Comparison of ENCODE assay signal across 13 cellular contexts in the genomic region with DNA sequence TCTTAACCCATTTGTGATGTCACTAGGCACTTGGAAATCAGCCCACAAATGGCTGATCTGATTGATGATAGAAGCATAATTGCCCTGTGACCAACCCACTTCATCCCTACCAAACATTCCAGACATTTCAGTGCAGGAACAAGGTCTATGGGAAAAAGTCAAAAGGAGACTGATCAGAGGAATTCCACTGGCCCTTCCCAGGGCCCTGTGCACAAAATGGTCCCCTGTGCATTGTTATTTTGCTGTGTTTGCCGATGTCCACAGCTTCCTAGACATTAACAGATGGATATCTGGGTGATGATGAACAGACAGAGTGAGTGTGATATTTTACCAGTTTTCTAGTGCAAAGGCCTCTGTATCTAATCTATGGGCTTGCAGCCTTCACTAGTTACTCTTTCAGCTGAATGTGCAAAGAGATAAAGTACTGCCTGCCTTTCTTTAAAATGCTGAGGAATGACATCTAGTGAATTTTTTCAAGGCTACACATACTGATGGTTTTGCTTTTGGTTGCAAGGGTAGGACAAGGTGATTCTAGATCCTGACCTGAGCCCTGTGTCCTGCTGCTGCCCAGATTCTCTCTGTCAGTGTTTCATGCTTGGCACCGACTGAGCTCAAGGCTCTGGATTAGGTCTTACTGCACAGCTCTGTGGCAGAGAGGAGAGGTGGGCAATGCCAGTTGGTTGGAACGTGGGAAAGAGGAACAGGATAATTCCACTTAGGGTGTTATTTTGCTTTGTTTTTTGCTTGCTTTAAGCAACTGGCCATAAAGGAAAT. TPM values are rescaled to one million over a fixed set of nuclear protein-coding genes. Genes with fewer than 3 reads are reported as not detected.
DNase-seq lines count a peak whose midpoint lies in the region; ATAC-seq and TF ChIP-seq lines count a peak whose summit lies in the region.
"Had no signal": no experiment of that assay in that cellular context is flagged by ENCODE, and none has a peak within 500 bp of the region (broad histone marks: within the 10 kb centered on the region; RNA-seq: fewer than 3 reads in every experiment).

No MANE protein-coding gene starts in this region.

- H3K4me3 ChIP-seq in breast epithelium (peak overlapping the region in 1 of 3 donors; percentile 15), esophagus squamous epithelium (no peak overlapping the region), mucosa of descending colon (no peak overlapping the region), uterus (no peak overlapping the region)

- no peaks in the 10 kb centered on the region for H3K27me3 Mint-ChIP-seq in MCF 10A (ENCODE audit: insufficient read depth, unreplicated experiment)

- no peak for DNase-seq in breast epithelium (ENCODE audit: low spot score in 2 of 2)
- DNase-seq in MCF 10A (ENCODE audit: unreplicated experiment) = no peak
- no peak for DNase-seq in esophagus squamous epithelium (lab: John Stamatoyannopoulos, UW)
- DNase-seq in mucosa of descending colon = no peak
- no peak for DNase-seq in uterus
- DNase-seq in C1 segment of cervical spinal cord (lab: John Stamatoyannopoulos, UW) = no peak
- DNase-seq: 8988T; activated effector memory CD4-positive, alpha-beta T cell treated with anti-CD3 and anti-CD28 coated beads, Interleukin-2, amount 50 U/mL, for 16 hours; effector CD4-positive, alpha-beta T cell; NCI-H2227 treated with DMSO at 0.1 percent for 48 hours; posterior cingulate gyrus had no signal

- CTCF ChIA-PET in MCF 10A (lab: Yijun Ruan, JAX) = interaction anchor here (1.3 to 1.6 kb wide), 2 partner anchors 14 to 110 kb away, joined by 3 to 4 read pairs; no protein-coding TSS in a partner anchor

- POLR2A ChIA-PET in MCF 10A (lab: Yijun Ruan, JAX) = no interaction called here

- no peaks in the 10 kb centered on the region for H3K9me3 Mint-ChIP-seq in MCF 10A (ENCODE audit: unreplicated experiment)

- TF ChIP-seq CTCF in breast epithelium (IDR thresholded peaks at IDR 0.05) = no peak
- TF ChIP-seq CTCF in MCF 10A (IDR thresholded peaks at IDR 0.05; ENCODE audit: unreplicated experiment) = no peak
- no peak for TF ChIP-seq CTCF in esophagus squamous epithelium (IDR thresholded peaks at IDR 0.05)
- no peak for TF ChIP-seq CTCF in mucosa of descending colon (IDR thresholded peaks at IDR 0.05)
- TF ChIP-seq CTCF in uterus (IDR thresholded peaks at IDR 0.05) = no peak

- H3K27me3 ChIP-seq in breast epithelium (no peaks in the 10 kb centered on the region), esophagus squamous epithelium (no peaks in the 10 kb centered on the region), uterus (no peaks in the 10 kb centered on the region)

- WGBS in esophagus squamous epithelium, 2 donors = 68 to 75% methylated on average over 3 of the region's 3 CpGs

- H3K36me3 Mint-ChIP-seq in MCF 10A (ENCODE audit: insufficient read depth, unreplicated experiment) = no peaks in the 10 kb centered on the region

- TF ChIP-seq POLR2A in breast epithelium (IDR thresholded peaks at IDR 0.05) (no peak), esophagus squamous epithelium (IDR thresholded peaks at IDR 0.05) (no peak), uterus (IDR thresholded peaks at IDR 0.05) (no peak)

- ATAC-seq in mucosa of descending colon (peak; percentile 9), HG03354 (IDR thresholded peaks at IDR 0.05; ENCODE audit: poor library complexity, severe bottlenecking, unreplicated experiment) (no peak), GM21526 (IDR thresholded peaks at IDR 0.05; ENCODE audit: low FRiP score, unreplicated experiment) (no peak)

- H3K4me3 Mint-ChIP-seq in MCF 10A (ENCODE audit: unreplicated experiment) = no peak overlapping the region

- H3K4me1 ChIP-seq in breast epithelium (no peaks in the 10 kb centered on the region), esophagus squamous epithelium (peaks cover 0 to 20% (median 0%) of the 10 kb centered on the region in 3 donors), mucosa of descending colon (ENCODE audit: low read depth) (no peaks in the 10 kb centered on the region), uterus (peaks cover 0 to 8% of the 10 kb centered on the region in 2 donors)

- H3K9me3 ChIP-seq in breast epithelium (no peaks in the 10 kb centered on the region), esophagus squamous epithelium (no peaks in the 10 kb centered on the region), mucosa of descending colon (no peaks in the 10 kb centered on the region), uterus (no peaks in the 10 kb centered on the region)

- H3K36me3 ChIP-seq in breast epithelium = no peaks in the 10 kb centered on the region
- H3K36me3 ChIP-seq in esophagus squamous epithelium = no peaks in the 10 kb centered on the region
- no peaks in the 10 kb centered on the region for H3K36me3 ChIP-seq in mucosa of descending colon (ENCODE audit: low read depth)
- no peaks in the 10 kb centered on the region for H3K36me3 ChIP-seq in uterus

- intact Hi-C loops in breast epithelium (cut with DNase I; ENCODE audit: low total_unique reads) = no loop called here
- intact Hi-C loops in MCF 10A (cut with micrococcal nuclease) = no loop called here
- intact Hi-C loops in esophagus squamous epithelium (cut with DNase I) = no loop called here
- intact Hi-C loops in mucosa of descending colon (cut with DNase I, micrococcal nuclease) = no loop called here
- intact Hi-C loops in uterus (cut with DNase I; ENCODE audit: low total_unique reads) = no loop called here

- H3K27ac ChIP-seq in breast epithelium = peak overlapping the region; percentile 64 to 71
- H3K27ac ChIP-seq in esophagus squamous epithelium = peak overlapping the region in 3 of 4 donors; percentile 64 to 77 (median 75)
- peak overlapping the region; percentile 85 to 97 for H3K27ac ChIP-seq in uterus

- no peak overlapping the region for H3K27ac Mint-ChIP-seq in MCF 10A (ENCODE audit: low read depth, unreplicated experiment)

- no TSS peak for BruUV-seq in MCF 10A (replicated peaks; lab: Mats Ljungman, UMichigan)

- no peaks in the 10 kb centered on the region for H3K4me1 Mint-ChIP-seq in MCF 10A (ENCODE audit: insufficient read depth, unreplicated experiment)

RNA-seq across cellular contexts. Expression of a gene that starts 55.4 kb away (rescaled TPM):
- total RNA-seq in breast epithelium = 100 to 1,000 TPM; 252 to 335 (median 266) TPM
- total RNA-seq in MCF 10A (2022) = 130 and 183 TPM in 2 replicates
- 100 to 1,000 TPM in 2 of 4 donors, 10 to 100 TPM in 2; 32.3 to 462 (median 98.4) TPM for total RNA-seq in esophagus squamous epithelium
- 1,000 to 10,000 TPM in 1 of 3 donors, 100 to 1,000 TPM in 1, 10 to 100 TPM in 1; 40.3 to 1,241 (median 134) TPM for total RNA-seq in mucosa of descending colon
- total RNA-seq in uterus = 1,000 to 10,000 TPM in 1 of 4 donors, 100 to 1,000 TPM in 3; 351 to 1,046 (median 551) TPM
